8 cellular contexts compared by ENCODE assay signal in the genomic region with DNA sequence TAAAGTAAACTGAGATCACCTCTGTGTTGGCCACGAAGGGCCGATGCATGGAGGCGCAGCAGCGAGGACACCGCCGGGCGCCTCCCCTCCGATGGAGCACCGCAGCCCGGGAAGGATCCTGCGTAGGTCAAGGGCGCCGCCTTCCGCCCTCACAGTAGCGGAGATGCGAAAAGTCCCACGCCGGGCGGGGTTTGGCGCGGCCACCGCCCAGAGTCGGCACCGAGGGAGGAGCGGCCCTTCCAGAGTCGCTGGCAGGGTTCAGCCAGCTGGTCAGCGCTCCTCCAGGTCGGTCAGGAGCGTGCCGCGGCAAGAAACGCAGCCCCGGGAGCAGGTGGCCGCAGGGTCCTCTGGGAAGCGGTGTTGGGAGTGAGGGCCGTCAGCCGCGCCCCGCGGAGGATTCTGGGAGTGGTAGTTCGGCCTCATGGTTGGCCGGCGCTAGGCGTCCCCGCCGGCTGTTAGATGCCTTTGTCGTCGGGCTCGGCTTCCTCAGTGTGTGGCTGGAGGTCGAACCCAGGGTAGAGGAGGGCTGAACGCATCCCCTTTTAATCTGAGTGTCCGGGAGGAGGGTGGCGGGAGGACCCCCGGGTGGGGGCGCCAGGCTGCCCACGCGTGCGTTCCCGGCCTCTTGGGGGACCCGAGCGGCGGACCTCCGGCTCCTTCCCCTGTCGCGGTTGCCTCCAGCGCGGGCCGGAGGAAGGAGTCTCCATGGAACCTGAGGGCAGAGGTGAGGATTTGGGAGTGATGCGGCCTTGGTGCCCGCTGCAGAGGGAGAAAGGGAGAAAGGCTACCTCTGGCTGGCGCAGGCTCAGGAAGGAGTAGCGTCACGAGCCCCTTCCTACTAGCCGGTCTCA. TPM values are rescaled to one million over a fixed set of nuclear protein-coding genes. Genes with fewer than 3 reads are reported as not detected.
DNase-seq lines count a peak whose midpoint lies in the region; ATAC-seq and TF ChIP-seq lines count a peak whose summit lies in the region.

A gene (plus strand): TSS at position 411 of the 851 bp plus-strand sequence. CDS start 295 bp downstream, at position 706.

- no peaks in the 10 kb centered on the region for H3K27me3 ChIP-seq in prostate gland (replicated peaks; ENCODE audit: insufficient read depth)

- H3K4me3 ChIP-seq in prostate gland (peak within 1 kb of the TSS; percentile 53 to 56), urinary bladder (ENCODE audit: low read depth, low read length) (peak within 1 kb of the TSS; percentile 56)

- H3K27ac Mint-ChIP-seq in T-cell = peak within 1 kb of the TSS; percentile 66 to 88

- H3K27ac ChIP-seq in prostate gland (peak within 1 kb of the TSS; percentile 74 to 80), urinary bladder (ENCODE audit: low read depth) (peak within 1 kb of the TSS; percentile 87)

- peaks cover 5 to 28% (median 21%) of the 10 kb centered on the region in 3 donors for H3K9me3 Mint-ChIP-seq in T-cell

- POLR2A ChIA-PET in T-cell (lab: Charles Lee) = no interaction called here

- peak within 1 kb of the TSS; percentile 93 to 94 (median 94) for H3K4me3 Mint-ChIP-seq in T-cell

- ATAC-seq in HG02610 (IDR thresholded peaks at IDR 0.05; ENCODE audit: unreplicated experiment) (peak; percentile 95), T-cell (replicated peaks in 1 of 4) (peak; percentile 95 to 97 (median 96)), left ventricle myocardium superior (peak; percentile 99)

- TF ChIP-seq CTCF in GM12873 (IDR thresholded peaks at IDR 0.05; ENCODE audit: insufficient read depth, low read depth, low read length, missing control alignments) = peak; percentile 41
- TF ChIP-seq CTCF in prostate gland (IDR thresholded peaks at IDR 0.05) = peak in 3 of 4 experiments; percentile 38 to 57 (median 46)

- intact Hi-C loops in left ventricle myocardium superior (cut with micrococcal nuclease) (no loop called here), prostate gland (cut with DNase I) (loop anchor here (5.0 to 10.0 kb wide), 2 partner anchors 40 to 137 kb away; a partner anchor contains a TSS)

- WGBS in prostate gland = 1% methylated on average over 68 of the region's 74 CpGs
- under 1% methylated on average over 74 of the region's 74 CpGs for WGBS in urinary bladder

- TF ChIP-seq POLR2A in prostate gland (IDR thresholded peaks at IDR 0.05) = peak; percentile 34

- no peaks in the 10 kb centered on the region for H3K9me3 ChIP-seq in prostate gland

- no peaks in the 10 kb centered on the region for H3K36me3 ChIP-seq in prostate gland
- peaks cover 7% of the 10 kb centered on the region for H3K36me3 ChIP-seq in urinary bladder (ENCODE audit: insufficient read depth)

- H3K36me3 Mint-ChIP-seq in T-cell = peaks cover 37% of the 10 kb centered on the region

- DNase-seq in NCI-H1092 treated with DMSO at 0.1 percent for 48 hours (lab: John Stamatoyannopoulos, UW) = peak; percentile 89
- peak; percentile 25 to 78 (median 60) for DNase-seq in T-cell
- peak; percentile 74 for DNase-seq in amniotic stem cell (lab: John Stamatoyannopoulos, UW)
- DNase-seq in left ventricle myocardium superior = peak; percentile 95
- peak; percentile 92 for DNase-seq in prostate gland (ENCODE audit: low spot score)

- no peaks in the 10 kb centered on the region for H3K27me3 Mint-ChIP-seq in T-cell

- CTCF ChIA-PET in T-cell (lab: Charles Lee) = no interaction called here

- H3K4me1 Mint-ChIP-seq in T-cell = peaks cover 19 to 30% (median 24%) of the 10 kb centered on the region in 3 donors

- no peaks in the 10 kb centered on the region for H3K4me1 ChIP-seq in prostate gland (replicated peaks)
- H3K4me1 ChIP-seq in urinary bladder (ENCODE audit: insufficient read depth) = no peaks in the 10 kb centered on the region

RNA-seq across cellular contexts. Expression of the gene that starts here (rescaled TPM):
- total RNA-seq in T-cell (1 to 10 TPM; 2.7 to 6.0 (median 4.1) TPM), left ventricle myocardium superior (3.0 TPM), prostate gland (1 to 10 TPM; 4.6 to 4.8 TPM), urinary bladder (11.5 TPM)
- 1.4 TPM for polyA plus RNA-seq in urinary bladder

Comparison
In these comparisons a context has a peak if more than half of its experiments do, and no peak if none do; other contexts are left out.
1. Peak in every context shown above with its lines: DNase-seq, ATAC-seq, H3K4me3 ChIP-seq and H3K27ac ChIP-seq.